Comparison of ENCODE assay signal across 12 cellular contexts in genomic region chr15:41881550-41881924, GRCh38. TPM values are rescaled to one million over a fixed set of nuclear protein-coding genes. Genes with fewer than 3 reads are reported as not detected.
DNase-seq lines count a peak whose midpoint lies in the region; ATAC-seq and TF ChIP-seq lines count a peak whose summit lies in the region.
"Had no signal": no experiment of that assay in that cellular context is flagged by ENCODE, and none has a peak within 500 bp of the region (broad histone marks: within the 10 kb centered on the region; RNA-seq: fewer than 3 reads in every experiment).

No MANE protein-coding gene starts in this region.

- no peaks in the 10 kb centered on the region for H3K9me3 Mint-ChIP-seq in stimulated activated memory B cell treated with anti-CD40 and anti-IgM and Interleukin-4, amounts not matched to agents 10 μg/mL and 1 μg/mL and 100 μg/mL, for 72 hours
- H3K9me3 Mint-ChIP-seq: activated T-cell treated with anti-CD3 and anti-CD28 coated beads, Interleukin-2, amount 50 U/mL, for 72 hours had no signal

- peaks cover 35% of the 10 kb centered on the region for H3K27me3 Mint-ChIP-seq in stimulated activated memory B cell treated with anti-CD40 and anti-IgM and Interleukin-4, amounts not matched to agents 10 μg/mL and 1 μg/mL and 100 μg/mL, for 72 hours

- no peak for TF ChIP-seq CTCF in lower lobe of right lung (IDR thresholded peaks at IDR 0.05)

- peak overlapping the region; percentile 57 for H3K4me3 ChIP-seq in HUES6 (ENCODE audit: low read depth, low read length)
- H3K4me3 ChIP-seq in lower lobe of right lung = peak overlapping the region; percentile 37
- H3K4me3 ChIP-seq: cardiac muscle cell had no signal

- H3K27me3 ChIP-seq in HUES6 (ENCODE audit: control insufficient read depth, insufficient read depth, low read length) = peaks cover 48% of the 10 kb centered on the region
- peaks cover 10% of the 10 kb centered on the region for H3K27me3 ChIP-seq in lower lobe of right lung (ENCODE audit: low read depth)

- H3K9ac ChIP-seq in HUES6 (ENCODE audit: low read length) = no peak overlapping the region

- intact Hi-C loops in lower lobe of right lung (cut with DNase I) = no loop called here

- H3K36me3 Mint-ChIP-seq in stimulated activated memory B cell treated with anti-CD40 and anti-IgM and Interleukin-4, amounts not matched to agents 10 μg/mL and 1 μg/mL and 100 μg/mL, for 72 hours = no peaks in the 10 kb centered on the region

- peak overlapping the region; percentile 19 for H3K27ac Mint-ChIP-seq in stimulated activated memory B cell treated with anti-CD40 and anti-IgM and Interleukin-4, amounts not matched to agents 10 μg/mL and 1 μg/mL and 100 μg/mL, for 72 hours
- H3K27ac Mint-ChIP-seq: activated T-cell treated with anti-CD3 and anti-CD28 coated beads, Interleukin-2, amount 50 U/mL, for 72 hours had no signal

- no peaks in the 10 kb centered on the region for H3K9me3 ChIP-seq in HUES6 (ENCODE audit: control insufficient read depth, insufficient read depth, low read depth, low read length)
- no peaks in the 10 kb centered on the region for H3K9me3 ChIP-seq in lower lobe of right lung
- H3K9me3 ChIP-seq: Caco-2 had no signal

- DNase-seq in cerebellar cortex (ENCODE audit: low spot score) = peak; percentile 56
- no peak for DNase-seq in lower lobe of right lung
- no peak for DNase-seq in NCI-H1436 (lab: John Stamatoyannopoulos, UW)
- no peak for DNase-seq in NCI-H510A (lab: John Stamatoyannopoulos, UW)
- DNase-seq in CD1c-positive myeloid dendritic cell (ENCODE audit: extremely low spot score) = no peak
- DNase-seq: activated T-cell treated with anti-CD3 and anti-CD28 coated beads, Interleukin-2, amount 50 U/mL, for 72 hours; Caco-2; NCI-H1048; SHP77 had no signal

- H3K36me3 ChIP-seq in HUES6 (ENCODE audit: control insufficient read depth, insufficient read depth, low read length) (no peaks in the 10 kb centered on the region), lower lobe of right lung (no peaks in the 10 kb centered on the region)
- H3K36me3 ChIP-seq: cardiac muscle cell had no signal

- peak in 1 of 2 donors; percentile 7 for ATAC-seq in lower lobe of right lung
- ATAC-seq in stimulated activated memory B cell treated with anti-CD40 and anti-IgM and Interleukin-4, amounts not matched to agents 10 μg/mL and 1 μg/mL and 100 μg/mL, for 72 hours = no peak

- H3K4me3 Mint-ChIP-seq in stimulated activated memory B cell treated with anti-CD40 and anti-IgM and Interleukin-4, amounts not matched to agents 10 μg/mL and 1 μg/mL and 100 μg/mL, for 72 hours = peak overlapping the region; percentile 18

- H3K4me1 ChIP-seq in HUES6 (ENCODE audit: control insufficient read depth, insufficient read depth, low read length) (peaks cover 10% of the 10 kb centered on the region; the same call in 1 of the 2 replicates), lower lobe of right lung (peaks cover 17% of the 10 kb centered on the region)
- H3K4me1 ChIP-seq: Caco-2 had no signal

- no peak overlapping the region for H3K27ac ChIP-seq in HUES6 (ENCODE audit: low read depth, low read length)
- no peak overlapping the region for H3K27ac ChIP-seq in lower lobe of right lung
- H3K27ac ChIP-seq: cardiac muscle cell had no signal

- peaks cover 29% of the 10 kb centered on the region for H3K4me1 Mint-ChIP-seq in stimulated activated memory B cell treated with anti-CD40 and anti-IgM and Interleukin-4, amounts not matched to agents 10 μg/mL and 1 μg/mL and 100 μg/mL, for 72 hours

RNA-seq across cellular contexts. Expression of gene SPTBN5, which starts 12.3 kb away (rescaled TPM):
- total RNA-seq in lower lobe of right lung = 2.1 TPM

RNA-seq across cellular contexts. Expression of gene PLA2G4B, which starts 42.9 kb away (rescaled TPM):
- total RNA-seq in lower lobe of right lung = 13.8 TPM

RNA-seq across cellular contexts. Expression of gene JMJD7, which starts 53.6 kb away (rescaled TPM):
- total RNA-seq in lower lobe of right lung = 24.3 TPM
